ENCODE assay signal across 25 cellular contexts in the genomic region with DNA sequence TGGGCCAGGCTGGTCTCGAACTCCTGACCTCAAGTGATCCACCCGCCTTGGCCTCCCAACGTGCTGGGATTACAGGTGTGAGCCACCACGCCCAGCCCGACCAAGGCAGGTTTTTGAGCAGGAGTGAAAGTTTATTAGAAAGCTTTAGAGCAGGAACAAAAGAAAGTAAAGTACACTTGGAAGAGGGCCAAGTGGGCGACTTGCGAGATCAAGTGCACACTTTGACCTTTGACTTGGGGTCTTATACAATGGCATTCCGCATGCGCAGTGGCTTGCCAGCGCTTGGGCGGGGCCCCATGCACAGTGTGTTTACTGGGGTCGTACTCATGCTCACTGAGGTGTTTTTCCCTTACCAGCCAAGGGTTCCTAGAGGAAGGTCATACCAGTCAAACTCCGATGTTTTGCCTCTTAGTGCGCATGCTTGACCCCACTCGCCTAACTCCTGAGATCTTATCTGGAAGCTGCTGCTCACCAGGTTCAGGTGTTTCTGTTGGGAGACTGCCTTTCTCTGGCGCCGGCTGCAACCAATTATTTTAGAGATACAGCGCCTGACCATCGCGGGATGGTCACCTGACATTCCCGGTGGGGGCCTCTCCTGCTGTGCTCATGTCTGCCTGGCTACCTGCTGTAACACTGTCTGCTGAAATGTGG.
"Had no signal": no experiment of that assay in that cellular context is flagged by ENCODE, and none has a peak within 500 bp of the region (broad histone marks: within the 10 kb centered on the region; RNA-seq: fewer than 3 reads in every experiment).

No MANE protein-coding gene starts in this region.

- DNase-seq: activated CD4-positive, alpha-beta memory T cell treated with anti-CD3 and anti-CD28 coated beads for 36 hours; activated CD8-positive, alpha-beta memory T cell treated with anti-CD3 and anti-CD28 coated beads, Interleukin-2, amount 10 ng/mL, durations not matched to agents 7 days and 5 days; activated naive CD4-positive, alpha-beta T cell treated with anti-CD3 and anti-CD28 coated beads for 36 hours; activated naive CD8-positive, alpha-beta T cell treated with anti-CD3 and anti-CD28 coated beads, Interleukin-2, amount 50 U/mL, for 24 hours; activated T-cell treated with anti-CD3 and anti-CD28 coated beads, Interleukin-2, amount 50 U/mL, for 1 hour; aorta; cerebellar nuclear complex; effector memory CD8-positive, alpha-beta T cell; gastrocnemius medialis; kidney; left ventricle myocardium superior; occipital lobe; stimulated activated naive CD8-positive, alpha-beta T cell treated with anti-CD3 and anti-CD28 coated beads, Interleukin-15, Interleukin-2, amounts not matched to agents 100 U/mL and 50 U/mL, for 24 hours; T-helper 17 cell; WERI-Rb-1 had no signal

- H3K27me3 ChIP-seq: gastrocnemius medialis, hepatocyte, suprapubic skin, upper lobe of left lung had no signal

- H3K36me3 Mint-ChIP-seq: activated CD4-positive, alpha-beta memory T cell treated with anti-CD3 and anti-CD28 coated beads for 36 hours; activated CD8-positive, alpha-beta memory T cell treated with anti-CD3 and anti-CD28 coated beads, Interleukin-2, amount 10 ng/mL, durations not matched to agents 7 days and 5 days; natural killer cell treated with Interleukin-12 subunit alpha and Interleukin-12 subunit beta and Interleukin-15 and Interleukin-18, amount 100 ng/mL, for 72 hours had no signal

- ATAC-seq: activated naive CD8-positive, alpha-beta T cell treated with anti-CD3 and anti-CD28 coated beads, Interleukin-2, amount 50 U/mL, for 24 hours; effector memory CD8-positive, alpha-beta T cell; gastrocnemius medialis; left ventricle myocardium superior; natural killer cell treated with Interleukin-12 subunit alpha and Interleukin-12 subunit beta and Interleukin-15 and Interleukin-18, amount 100 ng/mL, for 72 hours; right cardiac atrium; stimulated activated naive CD8-positive, alpha-beta T cell treated with anti-CD3 and anti-CD28 coated beads, Interleukin-15, Interleukin-2, amounts not matched to agents 100 U/mL and 50 U/mL, for 24 hours; T-helper 17 cell had no signal

- H3K9me3 ChIP-seq: gastrocnemius medialis, suprapubic skin, upper lobe of left lung had no signal

- FAIRE-seq: kidney had no signal

- H3K4me3 Mint-ChIP-seq: activated CD4-positive, alpha-beta memory T cell treated with anti-CD3 and anti-CD28 coated beads for 36 hours; activated CD4-positive, alpha-beta T cell treated with anti-CD3 and anti-CD28 coated beads for 36 hours; activated CD8-positive, alpha-beta memory T cell treated with anti-CD3 and anti-CD28 coated beads, Interleukin-2, amount 10 ng/mL, durations not matched to agents 7 days and 5 days; activated naive CD4-positive, alpha-beta T cell treated with anti-CD3 and anti-CD28 coated beads for 36 hours; activated naive CD8-positive, alpha-beta T cell treated with anti-CD3 and anti-CD28 coated beads, Interleukin-2, amount 50 U/mL, for 24 hours; dendritic cell treated with granulocyte-macrophage colony-stimulating factor and Interleukin-4, amounts not matched to agents 40 ng/mL and 50 ng/mL, for 4 days; effector memory CD8-positive, alpha-beta T cell; natural killer cell treated with Interleukin-12 subunit alpha and Interleukin-12 subunit beta and Interleukin-15 and Interleukin-18, amount 100 ng/mL, for 72 hours; T-helper 17 cell had no signal

- H3K27ac ChIP-seq: hepatocyte, suprapubic skin, upper lobe of left lung, WERI-Rb-1 had no signal

- H3K4me1 Mint-ChIP-seq: T-helper 17 cell had no signal

- H3K4me3 ChIP-seq: gastrocnemius medialis, hepatocyte, smooth muscle cell, suprapubic skin, upper lobe of left lung had no signal

- H3K9me3 Mint-ChIP-seq: activated naive CD4-positive, alpha-beta T cell treated with anti-CD3 and anti-CD28 coated beads for 36 hours; activated naive CD8-positive, alpha-beta T cell treated with anti-CD3 and anti-CD28 coated beads, Interleukin-2, amount 50 U/mL, for 24 hours; activated T-helper 2 cell treated with anti-CD3 and anti-CD28 coated beads, Interferon-gamma antibody, Interleukin-2, Interleukin-4, amounts not matched to agents 10 μg/mL and 5 μg/mL and 100 μg/mL, durations not matched to agents 14 hours and 24 hours and 36 hours; dendritic cell treated with granulocyte-macrophage colony-stimulating factor and Interleukin-4, amounts not matched to agents 40 ng/mL and 50 ng/mL, for 4 days; effector memory CD8-positive, alpha-beta T cell; natural killer cell treated with Interleukin-12 subunit alpha and Interleukin-12 subunit beta and Interleukin-15 and Interleukin-18, amount 100 ng/mL, for 72 hours had no signal

- H3K27me3 Mint-ChIP-seq: activated CD4-positive, alpha-beta memory T cell treated with anti-CD3 and anti-CD28 coated beads for 36 hours; activated CD4-positive, alpha-beta T cell treated with anti-CD3 and anti-CD28 coated beads for 36 hours; activated naive CD8-positive, alpha-beta T cell treated with anti-CD3 and anti-CD28 coated beads, Interleukin-2, amount 50 U/mL, for 24 hours; dendritic cell treated with granulocyte-macrophage colony-stimulating factor and Interleukin-4, amounts not matched to agents 40 ng/mL and 50 ng/mL, for 4 days; natural killer cell treated with Interleukin-12 subunit alpha and Interleukin-12 subunit beta and Interleukin-15 and Interleukin-18, amount 100 ng/mL, for 72 hours; progenitor cell of endocrine pancreas; T-helper 17 cell had no signal

- H3K36me3 ChIP-seq: gastrocnemius medialis, suprapubic skin, upper lobe of left lung, WERI-Rb-1 had no signal

- H3K27ac Mint-ChIP-seq: activated CD4-positive, alpha-beta memory T cell treated with anti-CD3 and anti-CD28 coated beads for 36 hours; activated CD4-positive, alpha-beta T cell treated with anti-CD3 and anti-CD28 coated beads for 36 hours; activated CD8-positive, alpha-beta memory T cell treated with anti-CD3 and anti-CD28 coated beads, Interleukin-2, amount 10 ng/mL, durations not matched to agents 7 days and 5 days; activated naive CD4-positive, alpha-beta T cell treated with anti-CD3 and anti-CD28 coated beads for 36 hours; activated naive CD8-positive, alpha-beta T cell treated with anti-CD3 and anti-CD28 coated beads, Interleukin-2, amount 50 U/mL, for 24 hours; activated T-helper 2 cell treated with anti-CD3 and anti-CD28 coated beads, Interferon-gamma antibody, Interleukin-2, Interleukin-4, amounts not matched to agents 10 μg/mL and 5 μg/mL and 100 μg/mL, durations not matched to agents 14 hours and 24 hours and 36 hours; effector memory CD8-positive, alpha-beta T cell; progenitor cell of endocrine pancreas; T-helper 17 cell had no signal
